ENCODE assay signal across 26 cellular contexts in the genomic region with DNA sequence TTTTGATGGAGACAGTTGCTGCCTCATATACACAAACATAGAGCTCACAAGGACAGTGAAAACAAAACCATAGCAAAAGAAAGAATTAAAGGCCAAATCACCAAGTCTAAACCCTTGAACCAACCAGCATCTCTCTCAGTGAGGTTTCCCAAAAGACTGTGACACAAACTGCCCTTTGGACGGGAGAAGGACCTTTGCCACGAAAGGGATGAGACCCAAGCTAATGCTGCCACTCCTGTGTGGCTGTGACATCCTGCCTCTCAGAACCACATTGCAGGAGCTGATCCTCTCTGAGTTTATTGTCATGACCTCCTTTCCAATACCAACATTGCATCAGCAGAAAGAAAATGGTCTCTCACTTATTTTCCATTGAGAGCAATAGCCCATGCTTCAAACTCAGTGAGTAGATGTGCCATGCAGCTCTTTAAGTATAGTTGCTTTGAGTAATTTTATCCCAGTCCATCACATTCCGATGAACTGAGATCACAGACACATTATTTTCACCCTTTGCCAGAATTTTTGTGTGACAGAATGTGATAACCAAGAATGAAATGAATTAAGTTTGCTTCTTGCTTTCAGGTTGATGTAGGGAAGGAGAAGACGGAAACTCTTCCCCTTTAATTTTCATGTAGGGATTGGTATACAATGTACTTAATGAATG.
A peak's percentile ranks its signal among the peaks of the same experiment; 100 is the strongest.
DNase-seq lines count a peak whose midpoint lies in the region; ATAC-seq, FAIRE-seq and TF ChIP-seq lines count a peak whose summit lies in the region.
"Had no signal": no experiment of that assay in that cellular context is flagged by ENCODE, and none has a peak within 500 bp of the region (broad histone marks: within the 10 kb centered on the region; RNA-seq: fewer than 3 reads in every experiment).

No MANE protein-coding gene starts in this region.

- POLR2A ChIA-PET in CD8-positive, alpha-beta memory T cell (lab: Charles Lee), result no interaction called here

- H3K27me3 Mint-ChIP-seq in CD8-positive, alpha-beta memory T cell, result peaks cover 0 to 1% of the 10 kb centered on the region in 2 donors
- H3K27me3 Mint-ChIP-seq: effector memory CD8-positive, alpha-beta T cell had no signal

- no peaks in the 10 kb centered on the region for H3K36me3 Mint-ChIP-seq in CD8-positive, alpha-beta memory T cell

- ATAC-seq in left lobe of liver (peak; percentile 57), left ventricle myocardium superior (no peak)
- ATAC-seq: effector memory CD8-positive, alpha-beta T cell; esophagus mucosa had no signal

- H3K4me3 Mint-ChIP-seq in CD8-positive, alpha-beta memory T cell, result no peak overlapping the region
- H3K4me3 Mint-ChIP-seq: effector memory CD8-positive, alpha-beta T cell; T-helper 1 cell treated with Interleukin-12 subunit alpha and Interleukin-12 subunit beta and Interleukin-4 antibody, amounts not matched to agents 30 μg/mL and 1 μg/mL, for 36 hours had no signal

- no peak for TF ChIP-seq CTCF in AG10803 (conservative IDR thresholded peaks at IDR 0.05; ENCODE audit: low read length)
- TF ChIP-seq CTCF in astrocyte of the spinal cord (IDR thresholded peaks at IDR 0.05; ENCODE audit: low read depth, low read length), result no peak

- H3K27me3 ChIP-seq in CD8-positive, alpha-beta memory T cell (ENCODE audit: insufficient read depth, low read length, poor library complexity, severe bottlenecking), result no peaks in the 10 kb centered on the region
- H3K27me3 ChIP-seq: breast epithelium, colonic mucosa, suprapubic skin had no signal

- H3K27ac Mint-ChIP-seq in CD8-positive, alpha-beta memory T cell, result no peak overlapping the region
- H3K27ac Mint-ChIP-seq: effector memory CD8-positive, alpha-beta T cell; T-helper 1 cell treated with Interleukin-12 subunit alpha and Interleukin-12 subunit beta and Interleukin-4 antibody, amounts not matched to agents 30 μg/mL and 1 μg/mL, for 36 hours had no signal

- peaks cover 0 to 4% (median 0%) of the 10 kb centered on the region in 5 donors for H3K9me3 Mint-ChIP-seq in CD8-positive, alpha-beta memory T cell
- H3K9me3 Mint-ChIP-seq: T-helper 1 cell treated with Interleukin-12 subunit alpha and Interleukin-12 subunit beta and Interleukin-4 antibody, amounts not matched to agents 30 μg/mL and 1 μg/mL, for 36 hours had no signal

- in situ Hi-C loops in astrocyte of the spinal cord (cut with HindIII; ENCODE audit: low sequenced_read_pairs), result no loop called here

- CTCF ChIA-PET in CD8-positive, alpha-beta memory T cell (lab: Charles Lee), result no interaction called here

- H3K4me3 ChIP-seq in AG10803 (ENCODE audit: low read length), result no peak overlapping the region
- no peak overlapping the region for H3K4me3 ChIP-seq in astrocyte of the spinal cord (ENCODE audit: low read depth, low read length)
- H3K4me3 ChIP-seq in CD8-positive, alpha-beta memory T cell (ENCODE audit: low read length), result no peak overlapping the region
- H3K4me3 ChIP-seq: breast epithelium, colonic mucosa, lung, suprapubic skin had no signal

- H3K27ac ChIP-seq in CD8-positive, alpha-beta memory T cell (ENCODE audit: low read depth, low read length), result no peak overlapping the region
- H3K27ac ChIP-seq: breast epithelium, colonic mucosa, suprapubic skin had no signal

- DNase-seq in AG10803 (ENCODE audit: low read depth) (peak; percentile 38), HTR-8/SVneo (ENCODE audit: insufficient read length, low spot score) (peak; percentile 10), astrocyte of the spinal cord (ENCODE audit: low read depth, low spot score) (peak; percentile 20), left lobe of liver (ENCODE audit: low spot score) (no peak), left ventricle myocardium superior (no peak), HK-2 (ENCODE audit: unreplicated experiment) (no peak), NCI-H2196 (lab: John Stamatoyannopoulos, UW; ENCODE audit: unreplicated experiment) (no peak)
- DNase-seq in CD8-positive, alpha-beta memory T cell, result no peak
- DNase-seq: ACHN; activated CD4-positive, alpha-beta T cell treated with anti-CD3 and anti-CD28 coated beads for 1 hour; activated gamma-delta T cell; C1 segment of cervical spinal cord; Calu3; colonic mucosa; effector memory CD8-positive, alpha-beta T cell; NCI-H1694 treated with DMSO at 0.1 percent for 48 hours; NCI-H2171; NCI-H524 treated with DMSO at 0.1 percent for 48 hours; nucleus accumbens; RPMI8226 had no signal

- FAIRE-seq in HTR-8/SVneo (lab: Jason Lieb, UNC), result no peak
- FAIRE-seq: islet of Langerhans had no signal

- intact Hi-C loops in left ventricle myocardium superior (cut with micrococcal nuclease), result no loop called here

- no peaks in the 10 kb centered on the region for H3K36me3 ChIP-seq in CD8-positive, alpha-beta memory T cell (ENCODE audit: insufficient read depth, low read length)
- H3K36me3 ChIP-seq: breast epithelium, colonic mucosa, suprapubic skin had no signal

- H3K4me1 Mint-ChIP-seq in CD8-positive, alpha-beta memory T cell, result no peaks in the 10 kb centered on the region

- no peaks in the 10 kb centered on the region for H3K4me1 ChIP-seq in CD8-positive, alpha-beta memory T cell (ENCODE audit: insufficient read depth, low read length)
- H3K4me1 ChIP-seq: breast epithelium, colonic mucosa, suprapubic skin had no signal

- no peaks in the 10 kb centered on the region for H3K9me3 ChIP-seq in CD8-positive, alpha-beta memory T cell (ENCODE audit: low read length)
- H3K9me3 ChIP-seq: breast epithelium, colonic mucosa, suprapubic skin had no signal

Comparison
In these comparisons a context has a peak if more than half of its experiments do, and no peak if none do; other contexts are left out.
1. DNase-seq: peak in AG10803 (single experiment), HTR-8/SVneo (single experiment) and astrocyte of the spinal cord (single experiment); none in left lobe of liver (single experiment), left ventricle myocardium superior (single experiment), CD8-positive, alpha-beta memory T cell (0 of 5), HK-2 (single experiment) and NCI-H2196 (single experiment).